ENCODE assay signal across 23 cellular contexts in genomic region chr22:25437414-25438160, GRCh38.
A peak's percentile ranks its signal among the peaks of the same experiment; 100 is the strongest.
DNase-seq lines count a peak whose midpoint lies in the region; ATAC-seq, FAIRE-seq and TF ChIP-seq lines count a peak whose summit lies in the region.
"Had no signal": no experiment of that assay in that cellular context is flagged by ENCODE, and none has a peak within 500 bp of the region (broad histone marks: within the 10 kb centered on the region; RNA-seq: fewer than 3 reads in every experiment).

No MANE protein-coding gene starts in this region.

- no peaks in the 10 kb centered on the region for H3K4me1 ChIP-seq in IMR-90 (ENCODE audit: control insufficient read depth, insufficient read depth, low read length)
- H3K4me1 ChIP-seq in pancreas: no peaks in the 10 kb centered on the region
- H3K4me1 ChIP-seq: gastroesophageal sphincter, HAP-1 had no signal

- intact Hi-C loops in IMR-90 (cut with micrococcal nuclease): no loop called here
- intact Hi-C loops in activated B cell treated with CpG ODN at 0.5 μM for 24 hours (cut with micrococcal nuclease): no loop called here
- intact Hi-C loops in pancreas (cut with DNase I): no loop called here

- peak overlapping the region; percentile 65 for H2AFZ ChIP-seq in IMR-90 (replicated peaks; ENCODE audit: low read length, poor library complexity)

- CTCF ChIA-PET in IMR-90 (lab: Yijun Ruan, JAX) (interaction anchor here (0.7 kb wide), 1 partner anchor 435 kb away, joined by 3 read pairs; no protein-coding TSS in a partner anchor), activated B cell treated with CpG ODN at 0.5 μM for 24 hours (lab: Charles Lee) (no interaction called here)

- H3K4me3 Mint-ChIP-seq in activated B cell treated with CpG ODN at 0.5 μM for 24 hours: no peak overlapping the region
- H3K4me3 Mint-ChIP-seq: activated naive CD4-positive, alpha-beta T cell treated with anti-CD3 and anti-CD28 coated beads for 36 hours; activated T-cell treated with anti-CD3 and anti-CD28 coated beads, Interleukin-2, amount 50 U/mL, for 4 hours; central memory CD8-positive, alpha-beta T cell had no signal

- no peak overlapping the region for H2BK120ac ChIP-seq in IMR-90 (ENCODE audit: low read depth, low read length)

- H3K9me3 ChIP-seq in IMR-90 (ENCODE audit: control insufficient read depth, insufficient read depth, low read length): no peaks in the 10 kb centered on the region
- no peaks in the 10 kb centered on the region for H3K9me3 ChIP-seq in pancreas
- H3K9me3 ChIP-seq: gastroesophageal sphincter, HAP-1 had no signal

- H3K27ac Mint-ChIP-seq in activated B cell treated with CpG ODN at 0.5 μM for 24 hours: peak overlapping the region; percentile 18
- H3K27ac Mint-ChIP-seq: activated naive CD4-positive, alpha-beta T cell treated with anti-CD3 and anti-CD28 coated beads for 36 hours had no signal

- H3K4me3 ChIP-seq in IMR-90 (ENCODE audit: insufficient read depth, low read depth, low read length) (no peak overlapping the region), pancreas (no peak overlapping the region)
- H3K4me3 ChIP-seq: gastroesophageal sphincter, HAP-1 had no signal

- H3K9me3 Mint-ChIP-seq in activated B cell treated with CpG ODN at 0.5 μM for 24 hours: no peaks in the 10 kb centered on the region
- H3K9me3 Mint-ChIP-seq: activated naive CD4-positive, alpha-beta T cell treated with anti-CD3 and anti-CD28 coated beads for 36 hours; activated T-cell treated with anti-CD3 and anti-CD28 coated beads, Interleukin-2, amount 50 U/mL, for 4 hours; central memory CD8-positive, alpha-beta T cell had no signal

- no peaks in the 10 kb centered on the region for H4K20me1 ChIP-seq in IMR-90 (ENCODE audit: insufficient read depth, low read length)

- H4K8ac ChIP-seq in IMR-90 (ENCODE audit: low read depth in 2 of 2, low read length in 2 of 2): no peak overlapping the region

- no peak overlapping the region for H3K9ac ChIP-seq in IMR-90 (ENCODE audit: low read depth, low read length)

- H3K23ac ChIP-seq in IMR-90 (ENCODE audit: low read depth, low read length): no peak overlapping the region

- H3K4me2 ChIP-seq in IMR-90 (ENCODE audit: low read depth, low read length): no peak overlapping the region

- WGBS in IMR-90 (ENCODE audit: extremely low coverage in 2 of 2, insufficient read length in 1 of 2), 2 experiments: 19% methylated on average over 4 of the region's 8 CpGs; no CpG with 5 or more reads in 1 of the 2 experiments
- WGBS in pancreas, 2 donors: 66 to 71% methylated on average over 8 of the region's 8 CpGs

- no peak overlapping the region for H2BK15ac ChIP-seq in IMR-90 (ENCODE audit: low read depth, low read length)

- no peak for FAIRE-seq in pancreas (lab: Jason Lieb, UNC)

- TF ChIP-seq RAD21 in IMR-90 (IDR thresholded peaks at IDR 0.05; ENCODE audit: low read length): no peak

- POLR2A ChIA-PET in IMR-90 (lab: Charles Lee; ENCODE audit: unreplicated experiment) (no interaction called here), activated B cell treated with CpG ODN at 0.5 μM for 24 hours (lab: Charles Lee) (no interaction called here)

- H2BK20ac ChIP-seq in IMR-90 (ENCODE audit: low read depth, low read length): no peak overlapping the region

- H3K36me3 ChIP-seq in IMR-90 (ENCODE audit: control insufficient read depth, insufficient read depth, low read length): no peaks in the 10 kb centered on the region
- H3K36me3 ChIP-seq in pancreas: no peaks in the 10 kb centered on the region
- H3K36me3 ChIP-seq: gastroesophageal sphincter, HAP-1 had no signal

- H4K91ac ChIP-seq in IMR-90 (ENCODE audit: insufficient read depth, low read depth, low read length): no peak overlapping the region

- no peaks in the 10 kb centered on the region for H3K4me1 Mint-ChIP-seq in activated B cell treated with CpG ODN at 0.5 μM for 24 hours
- H3K4me1 Mint-ChIP-seq: central memory CD8-positive, alpha-beta T cell had no signal

- TF ChIP-seq POLR2A in IMR-90 (IDR thresholded peaks at IDR 0.05; ENCODE audit: low read depth, low read length): no peak

- in situ Hi-C loops in IMR-90 (cut with MboI; ENCODE audit: low sequenced_read_pairs): loop anchor here (10.0 kb wide), 1 partner anchor 1843 kb away; no protein-coding TSS in a partner anchor

- H3K14ac ChIP-seq in IMR-90 (replicated peaks; ENCODE audit: low read depth, low read length): no peak overlapping the region

- H3K79me1 ChIP-seq in IMR-90 (ENCODE audit: low read depth in 1 of 2, low read length in 2 of 2): no peaks in the 10 kb centered on the region

- dilution Hi-C loops in IMR-90 (cut with HindIII; ENCODE audit: low sequenced_read_pairs, unreplicated experiment): no loop called here

- H2AK5ac ChIP-seq in IMR-90 (ENCODE audit: low read depth, low read length): no peak overlapping the region

- H3K27me3 Mint-ChIP-seq in activated B cell treated with CpG ODN at 0.5 μM for 24 hours: peaks cover 5% of the 10 kb centered on the region

- no peaks in the 10 kb centered on the region for H3K36me3 Mint-ChIP-seq in activated B cell treated with CpG ODN at 0.5 μM for 24 hours (ENCODE audit: low read depth)

- peaks cover 16% of the 10 kb centered on the region for H3K27me3 ChIP-seq in IMR-90 (ENCODE audit: control insufficient read depth, insufficient read depth, low read length)
- no peaks in the 10 kb centered on the region for H3K27me3 ChIP-seq in pancreas

- no TSS peak for BruUV-seq in IMR-90 (replicated peaks; lab: Mats Ljungman, UMichigan)

- ATAC-seq in IMR-90 (ENCODE audit: low read depth) (peak; percentile 63), activated B cell treated with CpG ODN at 0.5 μM for 24 hours (ENCODE audit: low read depth) (no peak), pancreas (peak in 3 of 4 donors; percentile 35 to 86 (median 74)), HG03354 (IDR thresholded peaks at IDR 0.05; ENCODE audit: poor library complexity, severe bottlenecking, unreplicated experiment) (no peak), GM19328 (IDR thresholded peaks at IDR 0.05; ENCODE audit: unreplicated experiment) (no peak), HG02798 (IDR thresholded peaks at IDR 0.05; ENCODE audit: poor library complexity, unreplicated experiment) (no peak)
- ATAC-seq: activated T-cell treated with anti-CD3 and anti-CD28 coated beads, Interleukin-2, amount 50 U/mL, for 4 hours; esophagus mucosa; gastroesophageal sphincter; left ventricle myocardium superior; SK-N-SH treated with all-trans-retinoic acid at 6 μM for 48 hours had no signal

- no peak overlapping the region for H3K4ac ChIP-seq in IMR-90 (ENCODE audit: low read depth, low read length)

- H3K18ac ChIP-seq in IMR-90 (ENCODE audit: low read depth, low read length): no peak overlapping the region

- H3K56ac ChIP-seq in IMR-90 (ENCODE audit: extremely low read depth, insufficient read depth, low read length): no peak overlapping the region

- no peaks in the 10 kb centered on the region for H3K9me1 ChIP-seq in IMR-90 (ENCODE audit: insufficient read depth, low read length)

- H4K5ac ChIP-seq in IMR-90 (ENCODE audit: low read depth, low read length): no peak overlapping the region

- no peak for DNase-seq in IMR-90
- DNase-seq in activated B cell treated with CpG ODN at 0.5 μM for 24 hours: no peak
- DNase-seq in iPS-NIHi11 (ENCODE audit: low spot score): peak; percentile 51
- DNase-seq in pancreas: peak in 1 of 6 donors; percentile 33
- DNase-seq in GM03348 (ENCODE audit: low spot score): no peak
- DNase-seq: activated CD4-positive, CD25-positive, alpha-beta regulatory T cell treated with anti-CD3 and anti-CD28 coated beads, Interleukin-2, amount 50 U/mL, for 72 hours; activated naive CD4-positive, alpha-beta T cell treated with anti-CD3 and anti-CD28 coated beads for 36 hours; activated T-cell treated with anti-CD3 and anti-CD28 coated beads, Interleukin-2, amount 50 U/mL, for 4 hours; DMS79 treated with DMSO at 0.1 percent for 48 hours; left ventricle myocardium superior; NCI-H187; NCI-H446 treated with DMSO at 0.1 percent for 48 hours; right cardiac atrium; stimulated activated CD8-positive, alpha-beta memory T cell treated with anti-CD3 and anti-CD28 coated beads, Interleukin-4, amount 100 ng/mL, for 48 hours; T-helper 9 cell had no signal

- no peak overlapping the region for H2BK5ac ChIP-seq in IMR-90 (ENCODE audit: low read depth, low read length, poor library complexity, severe bottlenecking)

- TF ChIP-seq CTCF in IMR-90 (conservative IDR thresholded peaks at IDR 0.05; ENCODE audit: low read depth, low read length): no peak
- TF ChIP-seq CTCF in activated B cell treated with CpG ODN at 0.5 μM for 24 hours (IDR thresholded peaks at IDR 0.05): no peak
- TF ChIP-seq CTCF in pancreas (IDR thresholded peaks at IDR 0.05): no peak

- no peak overlapping the region for H2AK9ac ChIP-seq in IMR-90 (replicated peaks; ENCODE audit: low read depth, low read length, poor library complexity)

- H3K27ac ChIP-seq in IMR-90 (ENCODE audit: insufficient read depth, low read length) (no peak overlapping the region), pancreas (no peak overlapping the region)
- H3K27ac ChIP-seq: gastroesophageal sphincter had no signal

TF ChIP-seq in IMR-90, 13 proteins besides CTCF, POLR2A, EP300 and RAD21:
- TF ChIP-seq MAFK (IDR thresholded peaks at IDR 0.05; ENCODE audit: low read depth, low read length): peak; percentile 63
- no peak for TF ChIP-seq RCOR1 (IDR thresholded peaks at IDR 0.05; ENCODE audit: insufficient replicate concordance, low read length)

Comparison
In these comparisons a context has a peak if more than half of its experiments do, and no peak if none do; other contexts are left out.
1. ATAC-seq: peak in IMR-90 (single experiment) and pancreas (3 of 4); none in activated B cell treated with CpG ODN at 0.5 μM for 24 hours (single experiment), HG03354 (single experiment), GM19328 (single experiment) and HG02798 (single experiment).